8 cellular contexts compared by ENCODE assay signal in the genomic region with DNA sequence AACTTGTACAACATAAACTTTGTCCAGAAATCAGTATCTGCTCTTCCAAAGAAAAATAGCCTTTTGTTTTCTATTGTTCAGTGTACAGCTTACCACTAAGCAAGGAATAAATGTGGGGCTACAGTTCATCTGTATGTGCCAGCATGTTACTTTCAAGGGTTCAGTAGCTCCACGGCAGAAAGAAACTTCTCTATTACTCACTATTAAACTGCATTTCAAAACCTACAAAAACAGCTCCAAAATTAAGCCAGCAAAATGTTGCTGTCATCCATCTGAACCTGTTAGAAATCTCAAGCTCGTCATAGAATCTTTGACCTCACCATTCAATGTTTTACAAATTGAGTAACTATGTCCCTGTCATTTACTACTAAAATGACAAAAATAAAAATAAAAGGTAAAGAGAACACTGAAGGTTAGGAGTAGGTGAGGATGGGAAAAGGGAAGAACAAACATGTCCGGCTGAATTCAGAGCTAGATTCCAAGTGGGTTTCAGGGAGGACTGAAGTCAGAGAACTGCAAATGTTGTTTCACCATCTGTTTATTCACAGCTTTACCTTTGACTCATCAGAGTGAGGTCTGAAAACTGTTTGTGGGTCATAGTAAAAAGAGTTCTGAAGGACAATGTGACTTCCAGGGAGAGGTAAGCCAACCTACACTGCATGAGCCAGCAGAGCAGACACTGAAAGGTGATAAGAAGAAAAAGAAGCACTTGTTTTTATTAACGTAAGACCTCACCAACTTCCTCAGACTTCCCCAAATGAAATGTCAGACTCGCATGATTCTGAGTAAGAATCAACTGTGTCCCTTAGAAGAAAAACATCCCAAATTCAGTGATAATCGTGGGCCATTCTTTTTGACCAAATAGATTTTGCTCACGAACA.
DNase-seq lines count a peak whose midpoint lies in the region; ATAC-seq lines count a peak whose summit lies in the region.

No MANE protein-coding gene starts in this region.

- DNase-seq in activated T-cell treated with anti-CD3 and anti-CD28 coated beads, Interleukin-2, amount 50 U/mL, for 4 hours: no peak
- DNase-seq in activated T-cell treated with anti-CD3 and anti-CD28 coated beads for 4 hours: no peak
- DNase-seq in activated CD4-positive, alpha-beta memory T cell treated with anti-CD3 and anti-CD28 coated beads for 36 hours: peak; percentile 53
- DNase-seq in iris pigment epithelial cell (ENCODE audit: low read depth): peak; percentile 75
- DNase-seq in occipital lobe (lab: John Stamatoyannopoulos, UW): no peak
- no peak for DNase-seq in Ammon's horn (ENCODE audit: low spot score)
- DNase-seq in retina: no peak

- peaks cover 12% of the 10 kb centered on the region for H3K36me3 Mint-ChIP-seq in activated T-cell treated with anti-CD3 and anti-CD28 coated beads, Interleukin-2, amount 50 U/mL, for 4 hours (ENCODE audit: insufficient read depth)
- peaks cover 8% of the 10 kb centered on the region for H3K36me3 Mint-ChIP-seq in activated CD4-positive, alpha-beta memory T cell treated with anti-CD3 and anti-CD28 coated beads for 36 hours

- peak; percentile 74 to 75 for ATAC-seq in activated T-cell treated with anti-CD3 and anti-CD28 coated beads, Interleukin-2, amount 50 U/mL, for 4 hours

- H3K27ac Mint-ChIP-seq in activated CD4-positive, alpha-beta memory T cell treated with anti-CD3 and anti-CD28 coated beads for 36 hours: peak overlapping the region; percentile 89

- peak overlapping the region; percentile 12 for H3K27ac ChIP-seq in temporal lobe (ENCODE audit: low read depth, low read length)

- H3K4me3 Mint-ChIP-seq in activated T-cell treated with anti-CD3 and anti-CD28 coated beads, Interleukin-2, amount 50 U/mL, for 4 hours: peak overlapping the region; percentile 78
- peak overlapping the region; percentile 78 for H3K4me3 Mint-ChIP-seq in activated CD4-positive, alpha-beta memory T cell treated with anti-CD3 and anti-CD28 coated beads for 36 hours

- POLR2A ChIA-PET in activated CD4-positive, alpha-beta memory T cell treated with anti-CD3 and anti-CD28 coated beads for 36 hours (lab: Charles Lee): interaction anchor here (0.7 to 3.6 kb wide), 24 partner anchors 9 to 568 kb away, joined by 3 to 55 read pairs (median 4); partner anchors contain the start of gene ATXN1

- CTCF ChIA-PET in activated CD4-positive, alpha-beta memory T cell treated with anti-CD3 and anti-CD28 coated beads for 36 hours (lab: Charles Lee): interaction anchor here (0.7 to 4.5 kb wide), 14 partner anchors 9 to 279 kb away, joined by 3 to 38 read pairs (median 4); partner anchors contain the start of gene ATXN1

- intact Hi-C loops in activated CD4-positive, alpha-beta memory T cell treated with anti-CD3 and anti-CD28 coated beads for 36 hours (cut with micrococcal nuclease): loop anchor here (1.0 to 10.0 kb wide), 13 partner anchors 9 to 1964 kb away; partner anchors contain the start of genes ATXN1 and NUP153

- H3K27me3 Mint-ChIP-seq in activated T-cell treated with anti-CD3 and anti-CD28 coated beads, Interleukin-2, amount 50 U/mL, for 4 hours (ENCODE audit: low read depth): no peaks in the 10 kb centered on the region
- no peaks in the 10 kb centered on the region for H3K27me3 Mint-ChIP-seq in activated CD4-positive, alpha-beta memory T cell treated with anti-CD3 and anti-CD28 coated beads for 36 hours

- peaks cover 79% of the 10 kb centered on the region for H3K4me1 Mint-ChIP-seq in activated T-cell treated with anti-CD3 and anti-CD28 coated beads, Interleukin-2, amount 50 U/mL, for 4 hours (ENCODE audit: low read depth)
- H3K4me1 Mint-ChIP-seq in activated CD4-positive, alpha-beta memory T cell treated with anti-CD3 and anti-CD28 coated beads for 36 hours (ENCODE audit: low read depth): peaks cover 75% of the 10 kb centered on the region

- no peaks in the 10 kb centered on the region for H3K9me3 Mint-ChIP-seq in activated T-cell treated with anti-CD3 and anti-CD28 coated beads, Interleukin-2, amount 50 U/mL, for 4 hours
- peaks cover 2% of the 10 kb centered on the region for H3K9me3 Mint-ChIP-seq in activated CD4-positive, alpha-beta memory T cell treated with anti-CD3 and anti-CD28 coated beads for 36 hours

Comparison
In these comparisons a context has a peak if more than half of its experiments do, and no peak if none do; other contexts are left out.
1. DNase-seq: peak in activated CD4-positive, alpha-beta memory T cell treated with anti-CD3 and anti-CD28 coated beads for 36 hours (single experiment) and iris pigment epithelial cell (single experiment); none in activated T-cell treated with anti-CD3 and anti-CD28 coated beads, Interleukin-2, amount 50 U/mL, for 4 hours (single experiment), activated T-cell treated with anti-CD3 and anti-CD28 coated beads for 4 hours (single experiment), occipital lobe (single experiment), Ammon's horn (single experiment) and retina (single experiment).